In the genomic region with DNA sequence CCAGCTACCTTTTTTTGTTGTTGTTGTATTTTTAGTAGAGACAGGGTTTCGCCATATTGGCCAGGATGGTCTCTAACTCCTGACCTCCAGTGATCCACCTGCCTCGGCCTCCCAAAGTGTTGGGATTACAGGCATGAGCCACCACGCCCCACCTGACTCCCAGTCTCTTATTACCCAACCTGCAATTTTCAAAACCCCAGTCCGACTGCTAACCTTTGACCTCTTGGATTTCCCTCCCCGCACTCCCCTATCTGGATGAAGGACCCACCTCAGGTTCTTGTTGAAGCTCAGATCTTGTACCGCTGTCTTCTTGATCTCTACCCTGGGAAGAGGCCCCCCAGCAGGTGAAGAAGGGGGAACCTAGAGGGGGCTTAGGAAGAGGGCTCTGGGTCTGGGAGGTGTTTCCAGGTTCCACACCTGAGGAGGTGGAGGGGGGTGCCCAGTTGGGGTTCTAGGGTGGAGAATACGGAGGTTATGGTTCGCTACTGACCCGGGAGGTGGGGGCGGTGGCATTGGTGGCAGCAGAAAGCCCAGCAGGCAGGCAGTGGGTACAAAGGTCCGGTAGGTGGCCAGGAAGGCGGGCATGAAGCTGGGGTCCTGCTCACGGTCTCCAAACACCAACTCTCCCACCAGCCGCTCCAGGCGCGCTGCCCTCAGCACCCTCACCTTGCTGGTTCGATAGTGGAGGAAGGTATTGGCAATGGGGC, we compare ENCODE assay signal across 1 cellular context.
TF ChIP-seq lines count a peak whose summit lies in the region.

No MANE protein-coding gene starts in this region.

TF ChIP-seq in GM23338, 12 proteins besides CTCF, POLR2A, EP300 and RAD21 (continued from another document):
- TF ChIP-seq REST (IDR thresholded peaks at IDR 0.05; ENCODE audit: unreplicated experiment) (no peak), CREB1 (CRISPR knock-in tag; IDR thresholded peaks at IDR 0.05; ENCODE audit: low read depth) (no peak), ZNF114 (CRISPR knock-in tag; IDR thresholded peaks at IDR 0.05) (no peak)
